Comparison of ENCODE assay signal across 8 cellular contexts in the genomic region with DNA sequence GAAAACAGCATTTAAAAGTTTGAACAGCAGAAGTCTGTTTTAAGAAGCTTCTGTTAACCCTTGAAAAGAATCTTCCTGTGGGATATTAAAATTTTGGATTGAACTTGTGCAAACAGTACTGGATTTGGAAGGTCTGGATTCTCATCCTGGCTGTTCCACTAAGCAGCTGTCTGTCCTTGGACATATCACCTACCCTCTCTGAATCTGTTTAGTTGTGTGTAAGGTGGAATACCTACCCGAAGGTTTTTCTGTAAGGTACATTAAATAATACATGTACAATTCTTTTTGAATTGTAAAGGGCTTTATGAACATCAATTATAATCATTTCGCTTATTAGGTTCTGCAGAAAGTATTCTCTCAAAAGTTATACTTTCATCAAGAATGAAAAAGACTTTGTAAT. TPM values are rescaled to one million over a fixed set of nuclear protein-coding genes. Genes with fewer than 3 reads are reported as not detected.
A peak's percentile ranks its signal among the peaks of the same experiment; 100 is the strongest.
DNase-seq lines count a peak whose midpoint lies in the region; ATAC-seq and TF ChIP-seq lines count a peak whose summit lies in the region.

No MANE protein-coding gene starts in this region.

- peak overlapping the region in 4 of 10 donors; percentile 97 to 99 (median 98) for H3K27ac ChIP-seq in heart right ventricle
- no peak overlapping the region for H3K27ac ChIP-seq in urinary bladder (ENCODE audit: low read depth)

- no peaks in the 10 kb centered on the region for H3K27me3 ChIP-seq in heart right ventricle
- no peaks in the 10 kb centered on the region for H3K27me3 ChIP-seq in mononuclear cell (ENCODE audit: insufficient read depth, low read length)

- no peak for DNase-seq in heart right ventricle
- no peak for DNase-seq in left cardiac atrium
- no peak for DNase-seq in astrocyte of the spinal cord (ENCODE audit: low read depth, low spot score)
- no peak for DNase-seq in superior temporal gyrus (ENCODE audit: extremely low spot score)
- DNase-seq in NOMO-1 (lab: John Stamatoyannopoulos, UW; ENCODE audit: unreplicated experiment in 2 of 2): no peak

- ATAC-seq in heart right ventricle (no peak), left cardiac atrium (no peak), HG03439 (IDR thresholded peaks at IDR 0.05; ENCODE audit: unreplicated experiment) (no peak)

- H3K9me3 ChIP-seq in heart right ventricle (no peaks in the 10 kb centered on the region), mononuclear cell (ENCODE audit: low read depth, low read length) (no peaks in the 10 kb centered on the region)

- 46 to 59% methylated on average over 2 of the region's 2 CpGs for WGBS in heart right ventricle, 2 donors
- WGBS in urinary bladder: 39% methylated on average over 2 of the region's 2 CpGs

- H3K4me3 ChIP-seq in heart right ventricle (peak overlapping the region in 9 of 10 donors; percentile 83 to 99 (median 95)), astrocyte of the spinal cord (ENCODE audit: low read depth, low read length) (peak overlapping the region; percentile 78), mononuclear cell (ENCODE audit: low read length) (peak overlapping the region; percentile 84), urinary bladder (ENCODE audit: low read depth, low read length) (peak overlapping the region; percentile 89)

- peaks cover 0 to 32% (median 0%) of the 10 kb centered on the region in 9 donors for H3K36me3 ChIP-seq in heart right ventricle
- peaks cover 1% of the 10 kb centered on the region for H3K36me3 ChIP-seq in urinary bladder (ENCODE audit: insufficient read depth)

- in situ Hi-C loops in astrocyte of the spinal cord (cut with HindIII; ENCODE audit: low sequenced_read_pairs): no loop called here

- no peak for TF ChIP-seq CTCF in heart right ventricle (IDR thresholded peaks at IDR 0.05)
- TF ChIP-seq CTCF in astrocyte of the spinal cord (IDR thresholded peaks at IDR 0.05; ENCODE audit: low read depth, low read length): no peak

- H3K4me1 ChIP-seq in heart right ventricle (peaks cover 0 to 64% (median 30%) of the 10 kb centered on the region in 9 donors), mononuclear cell (ENCODE audit: insufficient read depth, low read length) (peaks cover 32% of the 10 kb centered on the region), urinary bladder (ENCODE audit: insufficient read depth) (no peaks in the 10 kb centered on the region)

- intact Hi-C loops in heart right ventricle (cut with DNase I): loop anchor here in 9 of 10 donors (2.0 to 10.0 kb wide), 10 partner anchors 19 to 567 kb away; no protein-coding TSS in a partner anchor
- intact Hi-C loops in left cardiac atrium (cut with DNase I): loop anchor here (5.0 to 10.0 kb wide), 2 partner anchors 52 to 59 kb away; no protein-coding TSS in a partner anchor

RNA-seq across cellular contexts. Expression of gene PDCD4, which starts 2.2 kb away (rescaled TPM):
- total RNA-seq in heart right ventricle (10 to 100 TPM; 35.2 to 57.6 (median 45.7) TPM), left cardiac atrium (10 to 100 TPM; 46.7 to 71.2 TPM), mononuclear cell (330 TPM), urinary bladder (148 TPM)
- polyA plus RNA-seq in heart right ventricle (10 to 100 TPM; 15.9 to 59.5 TPM), urinary bladder (81.0 TPM)

RNA-seq across cellular contexts. Expression of gene BBIP1, which starts 45.0 kb away (rescaled TPM):
- total RNA-seq in heart right ventricle: 10 to 100 TPM; 16.6 to 30.7 (median 23.8) TPM
- polyA plus RNA-seq in heart right ventricle: 10 to 100 TPM; 24.0 to 32.0 TPM
- total RNA-seq in left cardiac atrium: 10 to 100 TPM; 22.8 to 25.5 TPM
- total RNA-seq in mononuclear cell: 33.0 TPM
- 57.9 TPM for total RNA-seq in urinary bladder
- 28.7 TPM for polyA plus RNA-seq in urinary bladder

RNA-seq across cellular contexts. Expression of gene SHOC2, which starts 45.5 kb away (rescaled TPM):
- 10 to 100 TPM; 39.3 to 68.2 (median 49.1) TPM for total RNA-seq in heart right ventricle
- 10 to 100 TPM; 18.6 to 22.4 TPM for polyA plus RNA-seq in heart right ventricle
- total RNA-seq in left cardiac atrium: 10 to 100 TPM; 43.0 to 49.4 TPM
- 98.6 TPM for total RNA-seq in mononuclear cell
- 109 TPM for total RNA-seq in urinary bladder
- 25.7 TPM for polyA plus RNA-seq in urinary bladder
